In genomic region chr16:63925221-63925620, GRCh38 we compare ENCODE assay signal across 26 cellular contexts.
"Had no signal": no experiment of that assay in that cellular context is flagged by ENCODE, and none has a peak within 500 bp of the region (broad histone marks: within the 10 kb centered on the region; RNA-seq: fewer than 3 reads in every experiment).

No MANE protein-coding gene starts in this region.

- H3K27ac Mint-ChIP-seq: memory B cell; naive thymus-derived CD4-positive, alpha-beta T cell; natural killer cell treated with Interleukin-12 subunit alpha and Interleukin-12 subunit beta and Interleukin-15 and Interleukin-18, amount 100 ng/mL, for 72 hours; progenitor cell of endocrine pancreas; stimulated activated memory B cell treated with anti-CD40 and anti-IgM and Interleukin-4, amounts not matched to agents 10 μg/mL and 1 μg/mL and 100 μg/mL, for 72 hours; stimulated activated naive CD8-positive, alpha-beta T cell treated with anti-CD3 and anti-CD28 coated beads, Interleukin-15, amount 100 ng/mL, for 72 hours had no signal

- H3K27ac ChIP-seq: left ventricle myocardium inferior, neutrophil, parathyroid adenoma, right atrium auricular region, right lobe of liver, thyroid gland, transverse colon, upper lobe of right lung had no signal

- H2AFZ ChIP-seq: parathyroid adenoma had no signal

- H3K27me3 ChIP-seq: neutrophil, right atrium auricular region, right lobe of liver, thyroid gland, transverse colon, upper lobe of right lung had no signal

- H3K36me3 ChIP-seq: left ventricle myocardium inferior, neutrophil, right atrium auricular region, right lobe of liver, thyroid gland, transverse colon, upper lobe of right lung had no signal

- H3K4me3 Mint-ChIP-seq: memory B cell; naive thymus-derived CD4-positive, alpha-beta T cell; natural killer cell treated with Interleukin-12 subunit alpha and Interleukin-12 subunit beta and Interleukin-15 and Interleukin-18, amount 100 ng/mL, for 72 hours; stimulated activated memory B cell treated with anti-CD40 and anti-IgM and Interleukin-4, amounts not matched to agents 10 μg/mL and 1 μg/mL and 100 μg/mL, for 72 hours; stimulated activated naive CD8-positive, alpha-beta T cell treated with anti-CD3 and anti-CD28 coated beads, Interleukin-15, amount 100 ng/mL, for 72 hours had no signal

- H3K4me1 Mint-ChIP-seq: memory B cell; naive thymus-derived CD4-positive, alpha-beta T cell; stimulated activated memory B cell treated with anti-CD40 and anti-IgM and Interleukin-4, amounts not matched to agents 10 μg/mL and 1 μg/mL and 100 μg/mL, for 72 hours; stimulated activated naive CD8-positive, alpha-beta T cell treated with anti-CD3 and anti-CD28 coated beads, Interleukin-15, amount 100 ng/mL, for 72 hours had no signal

- DNase-seq: hypothalamus; islet precursor cell; left ventricle myocardium inferior; midbrain; mucosa of descending colon; naive thymus-derived CD4-positive, alpha-beta T cell; occipital lobe; right lobe of liver; stimulated activated CD4-positive, alpha-beta T cell treated with anti-CD3 and anti-CD28 coated beads, Interleukin-1b, Interleukin-23, amount 100 ng/mL, for 48 hours; stimulated activated CD4-positive, alpha-beta T cell treated with anti-CD3 and anti-CD28 coated beads, Interleukin-2, amount 100 ng/mL, for 48 hours; stimulated activated CD4-positive, alpha-beta T cell treated with anti-CD3 and anti-CD28 coated beads, Interleukin-4, amount 100 ng/mL, for 4 hours; stimulated activated CD8-positive, alpha-beta memory T cell treated with anti-CD3 and anti-CD28 coated beads, Interleukin-4, amount 100 ng/mL, for 48 hours; stimulated activated naive CD4-positive, alpha-beta T cell treated with Interleukin-2 at 50 U/mL for 16 hours; stimulated activated naive CD8-positive, alpha-beta T cell treated with anti-CD3 and anti-CD28 coated beads, Interleukin-15, amount 100 ng/mL, for 72 hours; thyroid gland; transverse colon; upper lobe of right lung had no signal

- H3K9me3 ChIP-seq: left ventricle myocardium inferior, mucosa of descending colon, neutrophil, right atrium auricular region, right lobe of liver, thyroid gland, transverse colon, upper lobe of right lung had no signal

- H3K9ac ChIP-seq: parathyroid adenoma had no signal

- ATAC-seq: mucosa of descending colon; naive thymus-derived CD4-positive, alpha-beta T cell; natural killer cell treated with Interleukin-12 subunit alpha and Interleukin-12 subunit beta and Interleukin-15 and Interleukin-18, amount 100 ng/mL, for 72 hours; right lobe of liver; stimulated activated memory B cell treated with anti-CD40 and anti-IgM and Interleukin-4, amounts not matched to agents 10 μg/mL and 1 μg/mL and 100 μg/mL, for 72 hours; stimulated activated naive CD8-positive, alpha-beta T cell treated with anti-CD3 and anti-CD28 coated beads, Interleukin-15, amount 100 ng/mL, for 72 hours; upper lobe of right lung had no signal

- H3K4me3 ChIP-seq: left ventricle myocardium inferior, lung, mucosa of descending colon, right atrium auricular region, right lobe of liver, smooth muscle cell, thyroid gland, transverse colon, upper lobe of right lung had no signal

- H3K79me2 ChIP-seq: parathyroid adenoma had no signal

- H3K36me3 Mint-ChIP-seq: memory B cell; stimulated activated memory B cell treated with anti-CD40 and anti-IgM and Interleukin-4, amounts not matched to agents 10 μg/mL and 1 μg/mL and 100 μg/mL, for 72 hours had no signal

- H3K4me1 ChIP-seq: left ventricle myocardium inferior, parathyroid adenoma, right atrium auricular region, right lobe of liver, thyroid gland, transverse colon, upper lobe of right lung had no signal

- H3K4me2 ChIP-seq: smooth muscle cell had no signal

- H3K27me3 Mint-ChIP-seq: memory B cell; naive thymus-derived CD4-positive, alpha-beta T cell; natural killer cell treated with Interleukin-12 subunit alpha and Interleukin-12 subunit beta and Interleukin-15 and Interleukin-18, amount 100 ng/mL, for 72 hours; progenitor cell of endocrine pancreas; stimulated activated memory B cell treated with anti-CD40 and anti-IgM and Interleukin-4, amounts not matched to agents 10 μg/mL and 1 μg/mL and 100 μg/mL, for 72 hours; stimulated activated naive CD8-positive, alpha-beta T cell treated with anti-CD3 and anti-CD28 coated beads, Interleukin-15, amount 100 ng/mL, for 72 hours had no signal
